Comparison of ENCODE assay signal across 9 cellular contexts in the genomic region with DNA sequence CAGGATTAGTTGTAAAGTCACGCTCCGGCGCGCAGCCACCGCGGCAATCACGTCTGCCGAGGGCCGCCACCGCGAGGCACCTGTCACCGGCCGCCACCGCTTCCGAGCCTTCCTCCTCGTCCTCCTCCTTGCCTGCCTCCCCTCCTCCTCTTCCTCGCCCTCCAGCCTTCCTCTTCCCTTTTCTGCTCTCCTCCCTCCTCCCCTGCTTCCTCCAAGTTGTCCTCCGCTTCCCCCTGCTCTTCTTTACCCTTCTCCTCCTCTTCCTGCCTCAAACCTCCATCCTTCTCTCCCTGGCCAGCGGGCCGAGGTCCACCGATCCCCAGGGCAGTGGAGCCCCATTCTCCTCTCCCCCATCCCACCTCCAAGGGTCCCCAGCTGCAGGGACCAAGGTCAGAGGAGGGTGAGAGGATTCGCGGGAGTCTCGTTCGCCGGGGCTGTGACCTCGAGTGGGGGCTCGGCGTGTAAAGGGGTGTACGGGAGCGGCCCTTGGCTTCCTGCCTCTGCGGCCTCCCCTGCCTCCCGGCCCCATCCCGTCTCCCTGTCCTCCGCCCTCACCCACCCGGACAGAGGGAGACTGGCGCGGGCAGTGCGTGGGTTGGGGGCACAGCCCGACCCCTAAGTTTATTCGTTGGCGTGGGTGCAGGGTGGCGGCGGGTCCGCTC.
DNase-seq lines count a peak whose midpoint lies in the region; ATAC-seq, FAIRE-seq and TF ChIP-seq lines count a peak whose summit lies in the region.
"Had no signal": no experiment of that assay in that cellular context is flagged by ENCODE, and none has a peak within 500 bp of the region (broad histone marks: within the 10 kb centered on the region; RNA-seq: fewer than 3 reads in every experiment).

No MANE protein-coding gene starts in this region.

- H3K4me3 Mint-ChIP-seq in progenitor cell of endocrine pancreas (ENCODE audit: low read depth) (peak overlapping the region; percentile 40), CD14-positive monocyte (peak overlapping the region in 1 of 2 donors; percentile 88)

- no peak overlapping the region for H2AFZ ChIP-seq in endothelial cell of umbilical vein (ENCODE audit: low read depth, low read length)

- peaks cover 80% of the 10 kb centered on the region for H3K27me3 ChIP-seq in RWPE2 (ENCODE audit: insufficient read depth, poor library complexity, severe bottlenecking)
- peaks cover 76 to 77% of the 10 kb centered on the region in 2 experiments for H3K27me3 ChIP-seq in endothelial cell of umbilical vein (ENCODE audit: control insufficient read depth in 2 of 2, insufficient read depth in 2 of 2, low read length in 2 of 2)

- H3K79me2 ChIP-seq in endothelial cell of umbilical vein (ENCODE audit: control insufficient read depth, insufficient read depth, low read length): no peaks in the 10 kb centered on the region

- H3K36me3 ChIP-seq in RWPE2 (ENCODE audit: low read depth) (no peaks in the 10 kb centered on the region), endothelial cell of umbilical vein (ENCODE audit: control insufficient read depth in 2 of 2, extremely low read depth in 1 of 2, insufficient read depth in 2 of 2, low read length in 2 of 2) (no peaks in the 10 kb centered on the region)
- H3K36me3 ChIP-seq: SJSA1 had no signal

- DNase-seq in GM12891 (ENCODE audit: insufficient read length, low spot score) (no peak), RWPE2 (ENCODE audit: low spot score) (no peak), endothelial cell of umbilical vein (ENCODE audit: low read depth, low spot score) (no peak), progenitor cell of endocrine pancreas (ENCODE audit: low spot score, unreplicated experiment) (no peak), amygdala (lab: John Stamatoyannopoulos, UW) (no peak), CD14-positive monocyte (ENCODE audit: low spot score) (no peak)
- no peak for DNase-seq in stimulated activated CD4-positive, alpha-beta T cell treated with anti-CD3 and anti-CD28 coated beads, Interleukin-2, amount 100 ng/mL, for 48 hours
- DNase-seq: NCI-H2029 treated with DMSO at 0.1 percent for 48 hours had no signal

- FAIRE-seq in GM12891 (lab: Jason Lieb, UNC) (no peak), endothelial cell of umbilical vein (lab: Jason Lieb, UNC) (no peak)

- no peaks in the 10 kb centered on the region for H4K20me1 ChIP-seq in endothelial cell of umbilical vein (replicated peaks; ENCODE audit: control insufficient read depth, extremely low read depth, insufficient read depth, low read length)

- H3K4me1 Mint-ChIP-seq in progenitor cell of endocrine pancreas (ENCODE audit: low read depth) (peaks cover 17% of the 10 kb centered on the region), CD14-positive monocyte (peaks cover 19% of the 10 kb centered on the region)

- H3K4me1 ChIP-seq in RWPE2 (ENCODE audit: insufficient read depth, poor library complexity, severe bottlenecking) (no peaks in the 10 kb centered on the region), endothelial cell of umbilical vein (ENCODE audit: control insufficient read depth, extremely low read depth, insufficient read depth, low read length) (no peaks in the 10 kb centered on the region)
- H3K4me1 ChIP-seq: SJSA1 had no signal

- H3K36me3 Mint-ChIP-seq in progenitor cell of endocrine pancreas (ENCODE audit: insufficient read depth): no peaks in the 10 kb centered on the region
- H3K36me3 Mint-ChIP-seq in CD14-positive monocyte: peaks cover 2 to 10% of the 10 kb centered on the region in 2 donors

- intact Hi-C loops in endothelial cell of umbilical vein (cut with micrococcal nuclease): no loop called here
- intact Hi-C loops in CD14-positive monocyte (cut with micrococcal nuclease): no loop called here

- no TSS peak for BruUV-seq in endothelial cell of umbilical vein (replicated peaks; lab: Mats Ljungman, UMichigan)

- dilution Hi-C loops in endothelial cell of umbilical vein (cut with MboI; ENCODE audit: extremely low pct_ligation_motif_present, low sequenced_read_pairs): no loop called here

- H3K4me3 ChIP-seq in RWPE2 (ENCODE audit: severe bottlenecking) (no peak overlapping the region), endothelial cell of umbilical vein (replicated peaks in 1 of 3; ENCODE audit: insufficient read depth in 1 of 3, low read depth in 1 of 3, low read length in 3 of 3) (no peak overlapping the region)
- H3K4me3 ChIP-seq: SJSA1 had no signal

- H3K27me3 Mint-ChIP-seq in progenitor cell of endocrine pancreas (peaks cover 80% of the 10 kb centered on the region), CD14-positive monocyte (ENCODE audit: low read depth in 3 of 3) (peaks cover 83 to 87% (median 84%) of the 10 kb centered on the region in 3 donors)

- TF ChIP-seq POLR2A in GM12891 (IDR thresholded peaks at IDR 0.05; ENCODE audit: low read depth, low read length) (no peak), endothelial cell of umbilical vein (IDR thresholded peaks at IDR 0.05; ENCODE audit: low read depth, low read length) (no peak)

- peak; percentile 28; the same call in 2 of the 3 replicates for ATAC-seq in RWPE2 (ENCODE audit: low read depth)

- POLR2A ChIA-PET in endothelial cell of umbilical vein (lab: Charles Lee): no interaction called here

- H3K27ac ChIP-seq in RWPE2 (ENCODE audit: poor library complexity, severe bottlenecking) (no peak overlapping the region), endothelial cell of umbilical vein (ENCODE audit: insufficient read depth, low read depth, low read length) (no peak overlapping the region)
- H3K27ac ChIP-seq: SJSA1 had no signal

- H3K9ac ChIP-seq in endothelial cell of umbilical vein (replicated peaks; ENCODE audit: extremely low read depth, insufficient read depth, low read length): no peak overlapping the region

- peak overlapping the region; percentile 2 for H3K27ac Mint-ChIP-seq in progenitor cell of endocrine pancreas
- H3K27ac Mint-ChIP-seq in CD14-positive monocyte: no peak overlapping the region

- H3K9me1 ChIP-seq in endothelial cell of umbilical vein (replicated peaks; ENCODE audit: control insufficient read depth, extremely low read depth, insufficient read depth, low read length): no peaks in the 10 kb centered on the region

- CTCF ChIA-PET in endothelial cell of umbilical vein (lab: Charles Lee): no interaction called here

- no peak overlapping the region for H3K4me2 ChIP-seq in endothelial cell of umbilical vein (ENCODE audit: insufficient read depth, low read length)

- H3K9me3 Mint-ChIP-seq in progenitor cell of endocrine pancreas (ENCODE audit: low read depth): no peaks in the 10 kb centered on the region
- H3K9me3 Mint-ChIP-seq in CD14-positive monocyte: peaks cover 0 to 42% (median 21%) of the 10 kb centered on the region in 7 donors

- TF ChIP-seq CTCF in RWPE2 (IDR thresholded peaks at IDR 0.05; ENCODE audit: poor library complexity, severe bottlenecking) (no peak), endothelial cell of umbilical vein (IDR thresholded peaks at IDR 0.05; ENCODE audit: extremely low read depth in 1 of 2, insufficient read depth in 1 of 2, low read depth in 1 of 2, low read length in 2 of 2) (no peak), progenitor cell of endocrine pancreas (IDR thresholded peaks at IDR 0.05; ENCODE audit: unreplicated experiment) (no peak), CD14-positive monocyte (IDR thresholded peaks at IDR 0.05) (no peak)

- H3K9me3 ChIP-seq in RWPE2 (ENCODE audit: severe bottlenecking) (no peaks in the 10 kb centered on the region), endothelial cell of umbilical vein (replicated peaks; ENCODE audit: control insufficient read depth, insufficient read depth, low read length) (no peaks in the 10 kb centered on the region)
- H3K9me3 ChIP-seq: SJSA1 had no signal

TF ChIP-seq in GM12891, 5 proteins besides CTCF, POLR2A, EP300 and RAD21:
- TF ChIP-seq PAX5 (IDR thresholded peaks at IDR 0.05; ENCODE audit: insufficient read depth, low read length, severe bottlenecking): peak; percentile 80
- no peak for TF ChIP-seq POU2F2 (IDR thresholded peaks at IDR 0.05; ENCODE audit: low read depth, low read length)

TF ChIP-seq in endothelial cell of umbilical vein, 7 proteins besides CTCF, POLR2A, EP300 and RAD21:
- no peak for TF ChIP-seq JUN (IDR thresholded peaks at IDR 0.05; ENCODE audit: borderline replicate concordance, insufficient read depth, insufficient read length, low read depth)
- TF ChIP-seq GATA2 (IDR thresholded peaks at IDR 0.05; ENCODE audit: insufficient read depth, insufficient read length, low read depth, low read length): no peak
- no peak for TF ChIP-seq FOS (IDR thresholded peaks at IDR 0.05; ENCODE audit: borderline replicate concordance, insufficient read depth, low read length)
- TF ChIP-seq, protein P1, sequence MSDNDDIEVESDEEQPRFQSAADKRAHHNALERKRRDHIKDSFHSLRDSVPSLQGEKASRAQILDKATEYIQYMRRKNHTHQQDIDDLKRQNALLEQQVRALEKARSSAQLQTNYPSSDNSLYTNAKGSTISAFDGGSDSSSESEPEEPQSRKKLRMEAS (IDR thresholded peaks at IDR 0.05; ENCODE audit: insufficient read depth, insufficient read length): no peak
- peak; percentile 92 for TF ChIP-seq EZH2 (IDR thresholded peaks at IDR 0.05; ENCODE audit: borderline replicate concordance, low read depth, low read length, severe bottlenecking)
- no peak for TF ChIP-seq POLR2AphosphoS5 (IDR thresholded peaks at IDR 0.05; ENCODE audit: insufficient read depth, low read depth, low read length)
- no peak for TF ChIP-seq MYC (IDR thresholded peaks at IDR 0.05; ENCODE audit: low read depth, low read length)
TF ChIP-seq in endothelial cell of umbilical vein: peak in this region for 1.
